Comparison of ENCODE assay signal across 8 cellular contexts in the genomic region with DNA sequence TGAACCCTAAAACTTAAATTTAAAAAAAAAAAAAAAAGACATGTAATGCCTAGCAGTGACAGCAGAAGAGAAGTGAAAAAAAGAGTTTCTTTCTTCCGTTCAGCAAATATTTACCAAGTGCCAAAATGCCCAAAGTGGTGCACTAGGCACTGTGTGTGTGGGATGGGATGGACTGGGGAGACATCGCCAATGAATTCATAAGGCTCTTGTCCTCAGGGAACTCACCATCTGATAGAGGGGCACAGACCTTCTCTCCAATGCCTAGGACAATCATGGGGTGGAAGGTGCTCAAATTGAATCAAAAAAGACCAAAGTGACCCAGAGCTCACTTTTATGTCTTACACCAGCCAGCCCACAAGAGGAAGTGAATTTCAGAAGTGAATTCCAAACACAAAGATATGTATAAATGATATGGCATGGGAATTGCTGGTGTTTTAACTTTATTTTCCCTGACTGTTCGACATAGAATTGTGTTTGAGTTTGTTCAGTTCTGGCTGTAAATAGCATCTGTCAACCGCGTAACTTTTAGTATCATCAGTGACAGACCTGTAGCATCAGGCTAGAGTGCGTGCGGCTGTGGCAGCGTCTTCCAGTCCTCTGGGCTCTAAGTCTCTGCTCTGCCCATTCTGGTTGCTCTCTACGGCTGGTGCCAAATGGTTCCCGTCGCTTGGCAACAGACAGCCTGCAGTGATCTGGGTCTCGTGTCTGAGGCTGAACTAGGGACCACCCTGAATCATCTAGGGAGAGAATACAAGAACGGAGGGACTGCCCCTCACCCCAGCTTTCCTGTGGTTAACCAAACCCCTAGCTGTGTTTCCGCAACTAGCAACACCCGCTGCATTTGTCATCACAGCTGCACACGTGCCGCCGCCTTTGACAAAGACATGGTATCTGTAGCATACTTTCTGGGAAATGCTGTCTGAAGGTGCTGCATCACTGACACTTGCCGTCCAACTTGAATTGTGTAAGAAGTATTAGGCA.
DNase-seq lines count a peak whose midpoint lies in the region; ATAC-seq and TF ChIP-seq lines count a peak whose summit lies in the region.

No MANE protein-coding gene starts in this region.

- no peak overlapping the region for H3K27ac ChIP-seq in lower lobe of right lung

- no peak overlapping the region for H3K4me3 ChIP-seq in lower lobe of right lung

- H3K9me3 ChIP-seq in lower lobe of right lung: no peaks in the 10 kb centered on the region

- no peaks in the 10 kb centered on the region for H3K27me3 ChIP-seq in lower lobe of right lung (ENCODE audit: low read depth)

- peaks cover 31% of the 10 kb centered on the region for H3K4me1 ChIP-seq in lower lobe of right lung

- no peaks in the 10 kb centered on the region for H3K36me3 ChIP-seq in lower lobe of right lung

- ATAC-seq in HG03097 (IDR thresholded peaks at IDR 0.05; ENCODE audit: low FRiP score, unreplicated experiment) (peak; percentile 87), lower lobe of right lung (peak; percentile 60 to 79)

- no peak for TF ChIP-seq CTCF in lower lobe of right lung (IDR thresholded peaks at IDR 0.05)

- DNase-seq in NCI-H446 treated with DMSO at 0.1 percent for 48 hours (lab: John Stamatoyannopoulos, UW): peak; percentile 46
- no peak for DNase-seq in NCI-H446 (lab: John Stamatoyannopoulos, UW)
- DNase-seq in SIG-M5 treated with dmso at 0.1 percent for 504 hours (lab: John Stamatoyannopoulos, UW; ENCODE audit: unreplicated experiment): peak; percentile 93
- DNase-seq in activated gamma-delta T cell treated with Interleukin-2 at 50 U/mL for 16 hours: peak; percentile 76
- DNase-seq in lower lobe of right lung: peak; percentile 73
- DNase-seq in stimulated activated CD8-positive, alpha-beta memory T cell treated with anti-CD3 and anti-CD28 coated beads, Interleukin-2, amount 100 ng/mL, for 48 hours (ENCODE audit: low read depth in 2 of 2): peak; percentile 63 to 75
- no peak for DNase-seq in NCI-H526 treated with DMSO at 0.1 percent for 48 hours (lab: John Stamatoyannopoulos, UW)

- intact Hi-C loops in lower lobe of right lung (cut with DNase I): no loop called here

Comparison
In these comparisons a context has a peak if more than half of its experiments do, and no peak if none do; other contexts are left out.
1. DNase-seq: peak in NCI-H446 treated with DMSO at 0.1 percent for 48 hours (single experiment), SIG-M5 treated with dmso at 0.1 percent for 504 hours (single experiment), activated gamma-delta T cell treated with Interleukin-2 at 50 U/mL for 16 hours (single experiment), lower lobe of right lung (single experiment) and stimulated activated CD8-positive, alpha-beta memory T cell treated with anti-CD3 and anti-CD28 coated beads, Interleukin-2, amount 100 ng/mL, for 48 hours (2 of 2); none in NCI-H446 (0 of 2) and NCI-H526 treated with DMSO at 0.1 percent for 48 hours (single experiment).